In the genomic region with DNA sequence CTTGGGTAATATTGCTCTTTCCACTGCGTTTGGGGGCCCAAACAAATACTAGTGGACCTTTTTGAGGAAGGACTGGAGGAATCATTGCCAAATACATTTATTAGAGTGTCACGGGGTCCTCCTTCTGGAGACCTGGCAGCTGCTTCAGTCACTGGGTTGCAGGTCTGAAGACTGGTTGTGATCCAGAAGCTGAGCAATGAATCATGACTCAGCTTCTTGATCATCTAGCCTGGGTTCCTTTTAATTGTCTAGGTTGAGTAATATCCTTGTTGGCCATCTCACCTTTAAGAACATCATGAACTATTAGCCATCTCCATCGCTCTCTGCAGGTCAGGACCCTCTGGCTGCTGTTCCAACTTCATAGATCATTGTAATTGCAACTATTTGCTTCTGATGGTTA, we compare ENCODE assay signal across 1 cellular context.
TF ChIP-seq lines count a peak whose summit lies in the region.

No MANE protein-coding gene starts in this region.

TF ChIP-seq in IMR-90, 13 proteins besides CTCF, POLR2A, EP300 and RAD21:
- TF ChIP-seq CEBPB (IDR thresholded peaks at IDR 0.05; ENCODE audit: low read depth, low read length) (0 out of 2 replicates have a peak, but pooled peaks have one; percentile 7), NFE2L2 (IDR thresholded peaks at IDR 0.05; ENCODE audit: low read depth, low read length) (peak; percentile 75), BHLHE40 (IDR thresholded peaks at IDR 0.05; ENCODE audit: low read depth, low read length) (no peak)
- TF ChIP-seq, protein P1, sequence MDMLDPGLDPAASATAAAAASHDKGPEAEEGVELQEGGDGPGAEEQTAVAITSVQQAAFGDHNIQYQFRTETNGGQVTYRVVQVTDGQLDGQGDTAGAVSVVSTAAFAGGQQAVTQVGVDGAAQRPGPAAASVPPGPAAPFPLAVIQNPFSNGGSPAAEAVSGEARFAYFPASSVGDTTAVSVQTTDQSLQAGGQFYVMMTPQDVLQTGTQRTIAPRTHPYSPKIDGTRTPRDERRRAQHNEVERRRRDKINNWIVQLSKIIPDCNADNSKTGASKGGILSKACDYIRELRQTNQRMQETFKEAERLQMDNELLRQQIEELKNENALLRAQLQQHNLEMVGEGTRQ (IDR thresholded peaks at IDR 0.05; ENCODE audit: low read depth, low read length), result no peak
